Comparison of ENCODE assay signal across 29 cellular contexts in the genomic region with DNA sequence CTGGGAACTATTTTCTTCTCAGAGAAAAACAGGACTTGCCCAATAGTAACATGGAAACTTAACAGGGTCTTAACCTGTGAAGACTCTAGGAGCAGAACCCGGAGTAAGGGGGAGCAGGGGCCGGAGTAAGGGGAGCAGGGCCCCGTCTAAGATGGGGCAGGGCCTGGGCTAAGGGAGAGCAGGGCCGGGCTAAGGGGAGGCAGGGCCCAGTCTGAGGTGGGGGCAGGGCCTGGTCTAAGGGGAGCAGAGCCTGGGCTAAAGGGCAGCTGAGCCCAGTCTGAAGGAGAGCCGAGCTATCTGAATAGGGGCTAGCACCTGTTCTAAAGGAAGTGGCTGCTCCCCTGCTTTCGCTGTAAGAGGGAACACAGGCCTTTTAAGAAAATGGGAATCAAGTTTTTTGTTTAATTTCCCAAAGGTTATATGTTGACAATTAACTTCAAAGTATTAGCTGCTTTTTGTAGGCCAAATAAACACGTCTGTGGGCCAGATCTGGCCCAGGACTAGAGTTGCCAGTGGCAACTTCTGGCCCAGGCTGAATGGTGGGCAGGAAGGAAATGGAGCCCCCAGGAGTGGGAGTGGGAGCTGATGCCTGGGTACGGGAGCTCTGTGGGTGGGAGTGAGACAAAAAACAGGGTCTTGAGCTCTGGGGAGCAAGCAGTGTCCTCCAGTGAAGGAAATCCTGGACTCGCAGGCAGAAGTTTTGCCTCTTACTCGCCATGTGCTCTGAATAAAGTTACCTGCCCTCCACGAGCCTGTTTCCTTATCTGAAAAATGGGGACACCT. TPM values are rescaled to one million over a fixed set of nuclear protein-coding genes. Genes with fewer than 3 reads are reported as not detected.
DNase-seq lines count a peak whose midpoint lies in the region; ATAC-seq and TF ChIP-seq lines count a peak whose summit lies in the region.
"Had no signal": no experiment of that assay in that cellular context is flagged by ENCODE, and none has a peak within 500 bp of the region (broad histone marks: within the 10 kb centered on the region; RNA-seq: fewer than 3 reads in every experiment).

No MANE protein-coding gene starts in this region.

- intact Hi-C loops in esophagus muscularis mucosa (cut with DNase I) = loop anchor here (5.0 to 10.0 kb wide), 2 partner anchors 43 to 105 kb away; a partner anchor contains a TSS

- H3K27me3 Mint-ChIP-seq in GM23338 (ENCODE audit: insufficient read depth, low read depth, poor library complexity) = peaks cover 26% of the 10 kb centered on the region
- H3K27me3 Mint-ChIP-seq in osteocyte (ENCODE audit: unreplicated experiment) = no peaks in the 10 kb centered on the region
- H3K27me3 Mint-ChIP-seq: CD4-positive, alpha-beta memory T cell; naive thymus-derived CD4-positive, alpha-beta T cell; stimulated activated naive B cell treated with anti-CD40 and anti-IgM and Interleukin-4, amounts not matched to agents 10 μg/mL and 1 μg/mL and 100 μg/mL, for 72 hours had no signal

- H3K36me3 Mint-ChIP-seq in GM23338 (ENCODE audit: low read depth) (no peaks in the 10 kb centered on the region; the same call in 2 of the 3 replicates), osteocyte (ENCODE audit: unreplicated experiment) (peaks cover 2% of the 10 kb centered on the region)
- H3K36me3 Mint-ChIP-seq: CD4-positive, alpha-beta memory T cell; naive thymus-derived CD4-positive, alpha-beta T cell; stimulated activated naive B cell treated with anti-CD40 and anti-IgM and Interleukin-4, amounts not matched to agents 10 μg/mL and 1 μg/mL and 100 μg/mL, for 72 hours had no signal

- H3F3A ChIP-seq in GM23338 (replicated peaks; ENCODE audit: low read depth) = peaks cover 12% of the 10 kb centered on the region; the same call in 1 of the 2 replicates

- TF ChIP-seq EP300 in esophagus muscularis mucosa (IDR thresholded peaks at IDR 0.05) = no peak

- no peak overlapping the region for H3K9ac ChIP-seq in OCI-LY3 (ENCODE audit: low read length)

- peak; percentile 60 for DNase-seq in GM23338 (ENCODE audit: low spot score)
- DNase-seq in esophagus muscularis mucosa (ENCODE audit: extremely low spot score) = no peak
- DNase-seq in osteocyte (ENCODE audit: extremely low spot score, unreplicated experiment) = no peak
- no peak for DNase-seq in stimulated activated naive CD4-positive, alpha-beta T cell (lab: John Stamatoyannopoulos, UW)
- DNase-seq in NCI-H1694 (lab: John Stamatoyannopoulos, UW) = no peak
- DNase-seq: activated CD4-positive, alpha-beta T cell treated with anti-CD3 and anti-CD28 coated beads, Interleukin-2, amount 50 U/mL, for 1 hour; activated CD4-positive, CD25-positive, alpha-beta regulatory T cell; activated T-cell treated with anti-CD3 and anti-CD28 coated beads, Interleukin-2, amount 50 U/mL, for 4 hours; AML-193; body of pancreas; CD4-positive, alpha-beta memory T cell; cerebellar nuclear complex; dorsolateral prefrontal cortex; esophagus squamous epithelium; foreskin keratinocyte; heart left ventricle; naive thymus-derived CD4-positive, alpha-beta T cell; NCI-H1694 treated with DMSO at 0.1 percent for 48 hours; NCI-H82; OCI-M1; stimulated activated naive B cell treated with anti-CD40 and anti-IgM and Interleukin-4, amounts not matched to agents 10 μg/mL and 1 μg/mL and 100 μg/mL, for 72 hours; thyroid gland had no signal

- H3K4me2 ChIP-seq in GM23338 (0 out of 2 replicates have a peak overlapping the region, but pooled peaks have one; percentile 51), OCI-LY3 (ENCODE audit: low read length) (no peak overlapping the region)

- no peaks in the 10 kb centered on the region for H4K20me1 ChIP-seq in GM23338 (replicated peaks; ENCODE audit: insufficient read depth)
- H4K20me1 ChIP-seq in OCI-LY3 (ENCODE audit: insufficient read depth, low read length) = no peaks in the 10 kb centered on the region

- H2AFZ ChIP-seq in GM23338 (no peak overlapping the region), OCI-LY3 (ENCODE audit: low read depth, low read length) (peak overlapping the region; percentile 20; the same call in 1 of the 2 replicates)

- WGBS in esophagus muscularis mucosa = 71% methylated on average over 11 of the region's 11 CpGs

- H3K27ac ChIP-seq in GM23338 (ENCODE audit: low read depth) (peak overlapping the region; percentile 74; the same call in 1 of the 2 replicates), OCI-LY3 (ENCODE audit: low read length) (no peak overlapping the region), esophagus muscularis mucosa (replicated peaks in 1 of 4) (peak overlapping the region; percentile 33 to 57 (median 38))
- H3K27ac ChIP-seq: body of pancreas, dorsolateral prefrontal cortex, esophagus squamous epithelium, foreskin keratinocyte, SK-N-MC, thyroid gland had no signal

- H3K4me1 Mint-ChIP-seq in GM23338 = peaks cover 36% of the 10 kb centered on the region
- peaks cover 5% of the 10 kb centered on the region for H3K4me1 Mint-ChIP-seq in osteocyte (ENCODE audit: unreplicated experiment)
- H3K4me1 Mint-ChIP-seq: CD4-positive, alpha-beta memory T cell had no signal

- H3K27ac Mint-ChIP-seq in GM23338 = peak overlapping the region; percentile 65; the same call in 1 of the 2 replicates
- peak overlapping the region; percentile 7 for H3K27ac Mint-ChIP-seq in osteocyte (ENCODE audit: unreplicated experiment)
- H3K27ac Mint-ChIP-seq: stimulated activated naive B cell treated with anti-CD40 and anti-IgM and Interleukin-4, amounts not matched to agents 10 μg/mL and 1 μg/mL and 100 μg/mL, for 72 hours had no signal

- no peaks in the 10 kb centered on the region for H3K36me3 ChIP-seq in GM23338 (ENCODE audit: insufficient read depth)
- no peaks in the 10 kb centered on the region for H3K36me3 ChIP-seq in OCI-LY3 (replicated peaks; ENCODE audit: low read depth, low read length)
- peaks cover 26 to 100% (median 84%) of the 10 kb centered on the region in 4 donors for H3K36me3 ChIP-seq in esophagus muscularis mucosa
- H3K36me3 ChIP-seq: thyroid gland had no signal

- no peak for TF ChIP-seq CTCF in GM23338 (conservative IDR thresholded peaks at IDR 0.05; ENCODE audit: low read depth in 2 of 2)
- no peak for TF ChIP-seq CTCF in OCI-LY3 (IDR thresholded peaks at IDR 0.05; ENCODE audit: low read depth, low read length)
- TF ChIP-seq CTCF in esophagus muscularis mucosa (IDR thresholded peaks at IDR 0.05) = no peak
- TF ChIP-seq CTCF in osteocyte (IDR thresholded peaks at IDR 0.05) = no peak

- H3K27me3 ChIP-seq in GM23338 (ENCODE audit: insufficient read depth) (no peaks in the 10 kb centered on the region), OCI-LY3 (ENCODE audit: low read depth, low read length) (peaks cover 4% of the 10 kb centered on the region; the same call in 1 of the 2 replicates), esophagus muscularis mucosa (no peaks in the 10 kb centered on the region)
- H3K27me3 ChIP-seq: body of pancreas, dorsolateral prefrontal cortex, esophagus squamous epithelium, foreskin keratinocyte, heart left ventricle, thyroid gland had no signal

- ATAC-seq in GM23338 = peak; percentile 68
- no peak for ATAC-seq in GM19455 (IDR thresholded peaks at IDR 0.05; ENCODE audit: unreplicated experiment)
- ATAC-seq in SK-N-SH treated with all-trans-retinoic acid at 6 μM for 48 hours = no peak
- ATAC-seq: activated T-cell treated with anti-CD3 and anti-CD28 coated beads, Interleukin-2, amount 50 U/mL, for 4 hours; body of pancreas; heart left ventricle; naive thymus-derived CD4-positive, alpha-beta T cell; stimulated activated naive B cell treated with anti-CD40 and anti-IgM and Interleukin-4, amounts not matched to agents 10 μg/mL and 1 μg/mL and 100 μg/mL, for 72 hours had no signal

- no peaks in the 10 kb centered on the region for H3K9me3 ChIP-seq in OCI-LY3 (ENCODE audit: insufficient read depth, low read length)
- H3K9me3 ChIP-seq in esophagus muscularis mucosa = no peaks in the 10 kb centered on the region
- H3K9me3 ChIP-seq: body of pancreas, esophagus squamous epithelium, heart left ventricle, thyroid gland had no signal

- H3K4me3 Mint-ChIP-seq in GM23338 (no peak overlapping the region; the same call in 2 of the 3 replicates), osteocyte (ENCODE audit: unreplicated experiment) (no peak overlapping the region)
- H3K4me3 Mint-ChIP-seq: activated T-cell treated with anti-CD3 and anti-CD28 coated beads, Interleukin-2, amount 50 U/mL, for 4 hours; CD4-positive, alpha-beta memory T cell; naive thymus-derived CD4-positive, alpha-beta T cell; stimulated activated naive B cell treated with anti-CD40 and anti-IgM and Interleukin-4, amounts not matched to agents 10 μg/mL and 1 μg/mL and 100 μg/mL, for 72 hours had no signal

- H3K9me2 ChIP-seq in GM23338 (ENCODE audit: insufficient read depth) = no peaks in the 10 kb centered on the region

- no peak for TF ChIP-seq POLR2A in esophagus muscularis mucosa (IDR thresholded peaks at IDR 0.05; ENCODE audit: low read depth)

- no peaks in the 10 kb centered on the region for H3K79me2 ChIP-seq in GM23338 (replicated peaks; ENCODE audit: insufficient read depth)
- no peaks in the 10 kb centered on the region for H3K79me2 ChIP-seq in OCI-LY3 (ENCODE audit: low read length)

- H3K4me1 ChIP-seq in GM23338 (ENCODE audit: insufficient read depth) (peaks cover 16% of the 10 kb centered on the region), OCI-LY3 (ENCODE audit: low read length) (peaks cover 3% of the 10 kb centered on the region; the same call in 1 of the 2 replicates), esophagus muscularis mucosa (peaks cover 7 to 30% (median 28%) of the 10 kb centered on the region in 4 donors)

- H3K4me3 ChIP-seq in GM23338 (no peak overlapping the region), OCI-LY3 (ENCODE audit: low read length) (no peak overlapping the region), esophagus muscularis mucosa (no peak overlapping the region)
- H3K4me3 ChIP-seq: body of pancreas, dorsolateral prefrontal cortex, esophagus squamous epithelium, heart left ventricle, lung, SK-N-MC, skin epidermis, thyroid gland had no signal

- H3K9me3 Mint-ChIP-seq in GM23338 = no peaks in the 10 kb centered on the region
- no peaks in the 10 kb centered on the region for H3K9me3 Mint-ChIP-seq in osteocyte (ENCODE audit: unreplicated experiment)
- H3K9me3 Mint-ChIP-seq: activated T-cell treated with anti-CD3 and anti-CD28 coated beads, Interleukin-2, amount 50 U/mL, for 4 hours; naive thymus-derived CD4-positive, alpha-beta T cell; stimulated activated naive B cell treated with anti-CD40 and anti-IgM and Interleukin-4, amounts not matched to agents 10 μg/mL and 1 μg/mL and 100 μg/mL, for 72 hours had no signal

RNA-seq across cellular contexts. Expression of a gene that starts 32.5 kb away (rescaled TPM):
- 3.6 and 4.0 TPM in 2 replicates for total RNA-seq in GM23338 (2014; rRNA removed; shearing (Covaris generic))
- polyA plus RNA-seq in GM23338 (2016; fragmentation: Nextera tagmentation; extraction: Ambion mirVana) = 0.27 and 0.33 TPM in 2 replicates
- total RNA-seq in esophagus muscularis mucosa (100 to 1,000 TPM; 133 to 386 (median 182) TPM), osteocyte (43.3 and 48.1 TPM in 2 replicates)
- total RNA-seq: CD4-positive, alpha-beta memory T cell; naive thymus-derived CD4-positive, alpha-beta T cell; T-helper 1 cell treated with Interleukin-12 subunit alpha and Interleukin-12 subunit beta and Interleukin-4 antibody, amounts not matched to agents 30 ng/mL and 1 ng/mL, for 36 hours had no signal
- polyA plus RNA-seq: CD4-positive, alpha-beta memory T cell; naive thymus-derived CD4-positive, alpha-beta T cell had no signal

RNA-seq across cellular contexts. Expression of a gene that starts 32.5 kb away (rescaled TPM):
- 14.6 and 21.2 TPM in 2 replicates for total RNA-seq in GM23338 (2014; rRNA removed; shearing (Covaris generic))
- 4.9 and 6.2 TPM in 2 replicates for polyA plus RNA-seq in GM23338 (2016; fragmentation: Nextera tagmentation; extraction: Ambion mirVana)
- total RNA-seq in esophagus muscularis mucosa (10 to 100 TPM; 27.8 to 47.6 (median 40.1) TPM), osteocyte (36.3 and 36.7 TPM in 2 replicates)

RNA-seq across cellular contexts. Expression of a gene that starts 40.2 kb away (rescaled TPM):
- total RNA-seq in GM23338 (2014; rRNA removed; shearing (Covaris generic)) = 315 and 319 TPM in 2 replicates
- 210 and 219 TPM in 2 replicates for polyA plus RNA-seq in GM23338 (2016; fragmentation: Nextera tagmentation; extraction: Ambion mirVana)
- total RNA-seq in esophagus muscularis mucosa = 10 to 100 TPM; 49.0 to 83.5 (median 62.1) TPM
- total RNA-seq in osteocyte = 31.9 and 36.5 TPM in 2 replicates

RNA-seq across cellular contexts. Expression of a gene that starts 54.7 kb away (rescaled TPM):
- 27.7 and 31.5 TPM in 2 replicates for total RNA-seq in GM23338 (2014; rRNA removed; shearing (Covaris generic))
- polyA plus RNA-seq in GM23338 (2016; fragmentation: Nextera tagmentation; extraction: Ambion mirVana) = 20.5 and 22.4 TPM in 2 replicates
- total RNA-seq in esophagus muscularis mucosa (10 to 100 TPM; 16.6 to 23.4 (median 18.8) TPM), osteocyte (27.0 and 27.9 TPM in 2 replicates)
